ENCODE assay signal across 14 cellular contexts in genomic region chr5:141565826-141566575, GRCh38. TPM values are rescaled to one million over a fixed set of nuclear protein-coding genes. Genes with fewer than 3 reads are reported as not detected.
A peak's percentile ranks its signal among the peaks of the same experiment; 100 is the strongest.
DNase-seq lines count a peak whose midpoint lies in the region; ATAC-seq and TF ChIP-seq lines count a peak whose summit lies in the region.
"Had no signal": no experiment of that assay in that cellular context is flagged by ENCODE, and none has a peak within 500 bp of the region (broad histone marks: within the 10 kb centered on the region; RNA-seq: fewer than 3 reads in every experiment).

No MANE protein-coding gene starts in this region.

- peak overlapping the region; percentile 25 for H3K27ac ChIP-seq in psoas muscle
- H3K27ac ChIP-seq in coronary artery = no peak overlapping the region
- H3K27ac ChIP-seq: colonic mucosa, vagina had no signal

- peaks cover 5% of the 10 kb centered on the region for H3K4me1 ChIP-seq in psoas muscle
- H3K4me1 ChIP-seq: colonic mucosa had no signal

- intact Hi-C loops in psoas muscle (cut with DNase I) = loop anchor here in 1 of 2 donors (10.0 kb wide), 2 partner anchors 321 to 471 kb away; partner anchors contain the start of genes PCDHB15 and PCDHB2

- ATAC-seq in psoas muscle = no peak

- no peaks in the 10 kb centered on the region for H3K27me3 Mint-ChIP-seq in activated T-cell treated with anti-CD3 and anti-CD28 coated beads, Interleukin-2, amount 50 U/mL, for 24 hours
- no peaks in the 10 kb centered on the region for H3K27me3 Mint-ChIP-seq in chondrocyte (ENCODE audit: low read depth)
- H3K27me3 Mint-ChIP-seq: naive B cell had no signal

- no peaks in the 10 kb centered on the region for H3K27me3 ChIP-seq in psoas muscle (ENCODE audit: insufficient read depth in 3 of 3, low read length in 2 of 3)
- H3K27me3 ChIP-seq: colonic mucosa, vagina had no signal

- H3K4me3 ChIP-seq in psoas muscle (no peak overlapping the region), coronary artery (no peak overlapping the region)
- H3K4me3 ChIP-seq: colonic mucosa, vagina had no signal

- H3K27ac Mint-ChIP-seq in activated T-cell treated with anti-CD3 and anti-CD28 coated beads, Interleukin-2, amount 50 U/mL, for 24 hours = peak overlapping the region; percentile 44
- peak overlapping the region; percentile 27 for H3K27ac Mint-ChIP-seq in chondrocyte (ENCODE audit: unreplicated experiment)

- H3K36me3 Mint-ChIP-seq in activated T-cell treated with anti-CD3 and anti-CD28 coated beads, Interleukin-2, amount 50 U/mL, for 24 hours (ENCODE audit: low read depth) = peaks cover 98% of the 10 kb centered on the region
- H3K36me3 Mint-ChIP-seq in chondrocyte (ENCODE audit: low read depth) = no peaks in the 10 kb centered on the region

- peaks cover 29% of the 10 kb centered on the region for H3K4me1 Mint-ChIP-seq in activated T-cell treated with anti-CD3 and anti-CD28 coated beads, Interleukin-2, amount 50 U/mL, for 24 hours (ENCODE audit: low read depth)
- H3K4me1 Mint-ChIP-seq in chondrocyte (ENCODE audit: low read depth) = peaks cover 10% of the 10 kb centered on the region

- WGBS in psoas muscle, 3 donors = 92 to 97% (median 94%) methylated on average over 8 of the region's 8 CpGs

- H3K9me3 ChIP-seq in psoas muscle = no peaks in the 10 kb centered on the region
- H3K9me3 ChIP-seq: colonic mucosa, vagina had no signal

- H3K36me3 ChIP-seq in psoas muscle (ENCODE audit: insufficient read depth in 1 of 2, low read depth in 1 of 2) = peaks cover 7 to 92% of the 10 kb centered on the region in 2 donors

- no peaks in the 10 kb centered on the region for H3K9me3 Mint-ChIP-seq in activated T-cell treated with anti-CD3 and anti-CD28 coated beads, Interleukin-2, amount 50 U/mL, for 24 hours
- H3K9me3 Mint-ChIP-seq in chondrocyte (ENCODE audit: low read depth) = peaks cover 3% of the 10 kb centered on the region
- H3K9me3 Mint-ChIP-seq: naive B cell had no signal

- TF ChIP-seq CTCF in chondrocyte (IDR thresholded peaks at IDR 0.05) (no peak), psoas muscle (IDR thresholded peaks at IDR 0.05) (no peak), coronary artery (IDR thresholded peaks at IDR 0.05) (no peak)

- no peak overlapping the region for H3K4me3 Mint-ChIP-seq in activated T-cell treated with anti-CD3 and anti-CD28 coated beads, Interleukin-2, amount 50 U/mL, for 24 hours
- no peak overlapping the region for H3K4me3 Mint-ChIP-seq in chondrocyte (ENCODE audit: unreplicated experiment)
- H3K4me3 Mint-ChIP-seq: naive B cell had no signal

- no peak for DNase-seq in activated T-cell treated with anti-CD3 and anti-CD28 coated beads, Interleukin-2, amount 50 U/mL, for 24 hours
- DNase-seq in activated T-cell treated with anti-CD3 and anti-CD28 coated beads, Interleukin-2, amount 50 U/mL, for 48 hours = no peak
- DNase-seq in RKO (ENCODE audit: low spot score) (peak; percentile 56), chondrocyte (ENCODE audit: low spot score) (no peak), psoas muscle (no peak), ecto neural progenitor cell (ENCODE audit: low spot score) (no peak), GM03348 (ENCODE audit: low spot score) (no peak), coronary artery (ENCODE audit: low spot score) (no peak)
- DNase-seq: activated effector memory CD4-positive, alpha-beta T cell treated with anti-CD3 and anti-CD28 coated beads, Interleukin-2, amount 50 U/mL, for 16 hours; colonic mucosa; naive B cell; NCI-H446 treated with DMSO at 0.1 percent for 48 hours; WERI-Rb-1 had no signal

RNA-seq across cellular contexts. Expression of gene DIAPH1, which starts 52.8 kb away (rescaled TPM):
- 44.1 to 56.2 TPM (median 44.9 TPM) in 3 replicates for total RNA-seq in chondrocyte
- total RNA-seq in psoas muscle = 100 to 1,000 TPM; 112 to 217 (median 160) TPM
- polyA plus RNA-seq in psoas muscle = 100 to 1,000 TPM in 2 of 3 donors, 10 to 100 TPM in 1; 93.1 to 147 (median 122) TPM
